ENCODE assay signal across 10 cellular contexts in the genomic region with DNA sequence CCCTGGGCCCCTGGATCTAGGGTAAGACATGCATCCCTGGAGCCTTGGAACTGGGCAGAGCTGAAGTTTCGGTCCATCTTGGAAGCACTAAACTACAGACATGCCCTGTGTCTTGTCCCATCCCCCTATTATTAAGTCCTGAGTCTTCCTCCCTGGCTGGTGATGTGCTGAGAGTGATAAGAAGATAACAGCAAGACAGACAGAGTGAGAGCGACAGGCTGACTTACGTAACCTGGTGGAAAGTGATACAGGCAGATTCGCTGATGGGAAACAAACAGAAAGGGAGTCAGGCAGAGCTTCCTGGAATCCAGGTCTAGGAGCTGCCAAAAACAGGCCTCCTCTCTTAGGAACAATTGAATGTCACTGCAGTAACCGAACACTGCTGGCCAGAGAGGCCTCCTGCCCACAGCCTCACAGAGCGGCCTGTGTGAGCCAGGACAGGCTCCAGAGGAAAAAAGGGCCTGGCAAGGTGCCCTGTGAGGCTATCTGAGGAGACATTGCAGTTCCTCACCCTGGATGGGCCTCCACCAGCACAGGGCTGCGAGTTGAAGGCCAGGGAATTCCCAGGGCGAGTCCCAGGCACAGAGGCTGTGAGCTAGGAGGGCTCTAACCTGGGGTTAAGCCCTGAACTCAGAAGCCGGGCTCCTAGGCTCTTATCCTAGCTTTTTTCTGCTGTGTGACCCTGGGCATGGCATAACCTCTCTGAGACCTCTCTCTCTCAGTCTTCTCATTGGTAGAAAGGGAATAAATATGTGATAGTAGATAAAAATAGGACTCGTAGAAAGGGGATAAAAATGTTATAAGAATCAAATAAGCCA. TPM values are rescaled to one million over a fixed set of nuclear protein-coding genes. Genes with fewer than 3 reads are reported as not detected.
DNase-seq lines count a peak whose midpoint lies in the region; ATAC-seq and TF ChIP-seq lines count a peak whose summit lies in the region.
"Had no signal": no experiment of that assay in that cellular context is flagged by ENCODE, and none has a peak within 500 bp of the region (broad histone marks: within the 10 kb centered on the region; RNA-seq: fewer than 3 reads in every experiment).

No MANE protein-coding gene starts in this region.

- H3K4me1 ChIP-seq in liver (ENCODE audit: control insufficient read depth in 4 of 4, insufficient read depth in 4 of 4, low read length in 3 of 4) (peaks cover 7 to 12% (median 9%) of the 10 kb centered on the region in 4 donors), HAP-1 (peaks cover 5% of the 10 kb centered on the region)
- no peaks in the 10 kb centered on the region for H3K4me1 ChIP-seq in CD4-positive, alpha-beta memory T cell (ENCODE audit: insufficient read depth, low read length)

- H3K27ac ChIP-seq in liver (ENCODE audit: low read depth in 1 of 2, low read length in 2 of 2) = peak overlapping the region; percentile 52 to 70
- H3K27ac ChIP-seq in substantia nigra (ENCODE audit: low read depth, low read length, poor library complexity, severe bottlenecking) = peak overlapping the region; percentile 49
- H3K27ac ChIP-seq in CD4-positive, alpha-beta memory T cell (ENCODE audit: low read depth, low read length) = no peak overlapping the region
- H3K27ac ChIP-seq: KMS-11 had no signal

- TF ChIP-seq RAD21 in liver (IDR thresholded peaks at IDR 0.05) = peak; percentile 65 to 80

- H3K9me3 Mint-ChIP-seq in chondrocyte (ENCODE audit: low read depth) = no peaks in the 10 kb centered on the region
- H3K9me3 Mint-ChIP-seq in CD4-positive, alpha-beta memory T cell = peaks cover 0 to 2% (median 0%) of the 10 kb centered on the region in 8 donors

- peaks cover 4% of the 10 kb centered on the region for H3K27me3 Mint-ChIP-seq in chondrocyte (ENCODE audit: low read depth)
- H3K27me3 Mint-ChIP-seq in CD4-positive, alpha-beta memory T cell = peaks cover 4 to 6% of the 10 kb centered on the region in 2 donors

- intact Hi-C loops in CD4-positive, alpha-beta memory T cell (cut with micrococcal nuclease) = no loop called here

- H3K4me1 Mint-ChIP-seq in chondrocyte (ENCODE audit: low read depth) = peaks cover 8% of the 10 kb centered on the region
- peaks cover 2 to 7% (median 6%) of the 10 kb centered on the region in 4 donors for H3K4me1 Mint-ChIP-seq in CD4-positive, alpha-beta memory T cell

- TF ChIP-seq CTCF in chondrocyte (IDR thresholded peaks at IDR 0.05) = no peak
- peak; percentile 15 for TF ChIP-seq CTCF in liver (IDR thresholded peaks at IDR 0.05; ENCODE audit: low read depth, low read length, missing input control)

- in situ Hi-C loops in HAP-1 (cut with MboI; ENCODE audit: low sequenced_read_pairs) = no loop called here

- H3K9me3 ChIP-seq in liver (ENCODE audit: control insufficient read depth in 4 of 4, low read length in 3 of 4) = no peaks in the 10 kb centered on the region
- H3K9me3 ChIP-seq in CD4-positive, alpha-beta memory T cell (ENCODE audit: control insufficient read depth in 1 of 2, low read length in 2 of 2) = no peaks in the 10 kb centered on the region
- H3K9me3 ChIP-seq in HAP-1 = no peaks in the 10 kb centered on the region

- ATAC-seq in GM19035 (IDR thresholded peaks at IDR 0.05; ENCODE audit: unreplicated experiment) (no peak), HG02870 (IDR thresholded peaks at IDR 0.05; ENCODE audit: unreplicated experiment) (no peak)

- H3K36me3 ChIP-seq in liver (ENCODE audit: control insufficient read depth in 4 of 4, insufficient read depth in 3 of 4, low read depth in 1 of 4, low read length in 3 of 4) (no peaks in the 10 kb centered on the region), HAP-1 (replicated peaks) (no peaks in the 10 kb centered on the region)
- no peaks in the 10 kb centered on the region for H3K36me3 ChIP-seq in CD4-positive, alpha-beta memory T cell (ENCODE audit: insufficient read depth, low read length)

- 33% methylated on average over 10 of the region's 10 CpGs for WGBS in liver

- peak; percentile 54 for DNase-seq in M059J (ENCODE audit: low read depth)
- no peak for DNase-seq in chondrocyte (ENCODE audit: low spot score)
- peak in 46 of 49 donors; percentile 4 to 85 (median 52) for DNase-seq in substantia nigra (lab: John Stamatoyannopoulos, UW)
- no peak for DNase-seq in CD4-positive, alpha-beta memory T cell
- DNase-seq in HAP-1 (ENCODE audit: low spot score in 2 of 2) = no peak
- DNase-seq: activated CD4-positive, alpha-beta T cell treated with anti-CD3 and anti-CD28 coated beads, Interleukin-2, amount 50 U/mL, for 48 hours had no signal

- no peak overlapping the region for H3K9ac ChIP-seq in liver (ENCODE audit: low read depth in 1 of 2, low read length in 2 of 2)
- H3K9ac ChIP-seq: KMS-11 had no signal

- no peak overlapping the region for H3K4me3 Mint-ChIP-seq in chondrocyte (ENCODE audit: unreplicated experiment)
- H3K4me3 Mint-ChIP-seq in CD4-positive, alpha-beta memory T cell = no peak overlapping the region

- CTCF ChIA-PET in CD4-positive, alpha-beta memory T cell (lab: Charles Lee; ENCODE audit: partially characterized antibody) = no interaction called here

- peak overlapping the region; percentile 46 for H3K27ac Mint-ChIP-seq in chondrocyte (ENCODE audit: unreplicated experiment)
- peak overlapping the region in 1 of 7 donors; percentile 79 for H3K27ac Mint-ChIP-seq in CD4-positive, alpha-beta memory T cell

- H3K27me3 ChIP-seq in liver (ENCODE audit: control insufficient read depth in 4 of 4, insufficient read depth in 4 of 4, low read length in 3 of 4) (no peaks in the 10 kb centered on the region), HAP-1 (ENCODE audit: low read depth) (no peaks in the 10 kb centered on the region)
- no peaks in the 10 kb centered on the region for H3K27me3 ChIP-seq in CD4-positive, alpha-beta memory T cell (ENCODE audit: insufficient read depth, low read length)

- H3K4me3 ChIP-seq in liver (ENCODE audit: low read depth in 1 of 3, low read length in 3 of 3) = no peak overlapping the region
- H3K4me3 ChIP-seq in CD4-positive, alpha-beta memory T cell (ENCODE audit: low read length in 2 of 2) = no peak overlapping the region
- H3K4me3 ChIP-seq in HAP-1 = no peak overlapping the region

- POLR2A ChIA-PET in CD4-positive, alpha-beta memory T cell (lab: Charles Lee; ENCODE audit: partially characterized antibody) = no interaction called here

- H3K36me3 Mint-ChIP-seq in chondrocyte (ENCODE audit: low read depth) = no peaks in the 10 kb centered on the region
- H3K36me3 Mint-ChIP-seq in CD4-positive, alpha-beta memory T cell = no peaks in the 10 kb centered on the region

TF ChIP-seq in liver, 16 proteins besides CTCF, POLR2A, EP300 and RAD21 (continues in another document):
- peak; percentile 95 to 96 for TF ChIP-seq RXRA (IDR thresholded peaks at IDR 0.05)
- peak; percentile 31 for TF ChIP-seq HNF4G (IDR thresholded peaks at IDR 0.05)
- TF ChIP-seq, protein P1, sequence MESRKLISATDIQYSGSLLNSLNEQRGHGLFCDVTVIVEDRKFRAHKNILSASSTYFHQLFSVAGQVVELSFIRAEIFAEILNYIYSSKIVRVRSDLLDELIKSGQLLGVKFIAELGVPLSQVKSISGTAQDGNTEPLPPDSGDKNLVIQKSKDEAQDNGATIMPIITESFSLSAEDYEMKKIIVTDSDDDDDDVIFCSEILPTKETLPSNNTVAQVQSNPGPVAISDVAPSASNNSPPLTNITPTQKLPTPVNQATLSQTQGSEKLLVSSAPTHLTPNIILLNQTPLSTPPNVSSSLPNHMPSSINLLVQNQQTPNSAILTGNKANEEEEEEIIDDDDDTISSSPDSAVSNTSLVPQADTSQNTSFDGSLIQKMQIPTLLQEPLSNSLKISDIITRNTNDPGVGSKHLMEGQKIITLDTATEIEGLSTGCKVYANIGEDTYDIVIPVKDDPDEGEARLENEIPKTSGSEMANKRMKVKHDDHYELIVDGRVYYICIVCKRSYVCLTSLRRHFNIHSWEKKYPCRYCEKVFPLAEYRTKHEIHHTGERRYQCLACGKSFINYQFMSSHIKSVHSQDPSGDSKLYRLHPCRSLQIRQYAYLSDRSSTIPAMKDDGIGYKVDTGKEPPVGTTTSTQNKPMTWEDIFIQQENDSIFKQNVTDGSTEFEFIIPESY (IDR thresholded peaks at IDR 0.05) = peak; percentile 59
- peak; percentile 90 for TF ChIP-seq SP1 (IDR thresholded peaks at IDR 0.05)
- peak in 1 of 2 donors; percentile 36 for TF ChIP-seq GABPA (IDR thresholded peaks at IDR 0.05 in 1 of 2, conservative IDR thresholded peaks at IDR 0.05 in 1 of 2)
- peak; percentile 54 to 85 for TF ChIP-seq JUND (IDR thresholded peaks at IDR 0.05)
- TF ChIP-seq YY1 (IDR thresholded peaks at IDR 0.05) = no peak
- TF ChIP-seq, protein P2, sequence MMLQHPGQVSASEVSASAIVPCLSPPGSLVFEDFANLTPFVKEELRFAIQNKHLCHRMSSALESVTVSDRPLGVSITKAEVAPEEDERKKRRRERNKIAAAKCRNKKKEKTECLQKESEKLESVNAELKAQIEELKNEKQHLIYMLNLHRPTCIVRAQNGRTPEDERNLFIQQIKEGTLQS (IDR thresholded peaks at IDR 0.05) = peak; percentile 52
- TF ChIP-seq FOXA1 (IDR thresholded peaks at IDR 0.05) = no peak
- peak; percentile 72 to 77 for TF ChIP-seq HNF4A (conservative IDR thresholded peaks at IDR 0.05)
- peak; percentile 58 for TF ChIP-seq TAF1 (conservative IDR thresholded peaks at IDR 0.05)
- TF ChIP-seq, protein P3, sequence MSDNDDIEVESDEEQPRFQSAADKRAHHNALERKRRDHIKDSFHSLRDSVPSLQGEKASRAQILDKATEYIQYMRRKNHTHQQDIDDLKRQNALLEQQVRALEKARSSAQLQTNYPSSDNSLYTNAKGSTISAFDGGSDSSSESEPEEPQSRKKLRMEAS (IDR thresholded peaks at IDR 0.05) = peak; percentile 96
- peak; percentile 10 to 82 for TF ChIP-seq EGR1 (IDR thresholded peaks at IDR 0.05; ENCODE audit: low read depth in 2 of 2)

RNA-seq across cellular contexts. Expression of a gene that starts 34.2 kb away (rescaled TPM):
- total RNA-seq in M059J (2014; rRNA removed; shearing (Covaris generic)) = 30.2 and 46.0 TPM in 2 replicates
- total RNA-seq in chondrocyte (54.2 to 56.1 TPM (median 55.0 TPM) in 3 replicates), liver (10 to 100 TPM; 14.1 to 28.2 TPM)
- polyA plus RNA-seq in liver = 10 to 100 TPM in 1 of 2 donors, 1 to 10 TPM in 1; 2.0 to 14.8 TPM
- total RNA-seq in CD4-positive, alpha-beta memory T cell = 1 to 10 TPM; 5.5 to 6.2 TPM
- polyA plus RNA-seq in CD4-positive, alpha-beta memory T cell = 1 to 10 TPM in 1 of 2 donors, under 1 TPM in 1; 0.43 to 2.4 TPM

Comparison
In these comparisons a context has a peak if more than half of its experiments do, and no peak if none do; other contexts are left out.
1. DNase-seq: peak in M059J (single experiment) and substantia nigra (46 of 49); none in chondrocyte (single experiment), CD4-positive, alpha-beta memory T cell (0 of 5) and HAP-1 (0 of 2).